20 cellular contexts compared by ENCODE assay signal in genomic region chr22:37911697-37912096, GRCh38. TPM values are rescaled to one million over a fixed set of nuclear protein-coding genes. Genes with fewer than 3 reads are reported as not detected.
DNase-seq lines count a peak whose midpoint lies in the region; ATAC-seq and TF ChIP-seq lines count a peak whose summit lies in the region.
"Had no signal": no experiment of that assay in that cellular context is flagged by ENCODE, and none has a peak within 500 bp of the region (broad histone marks: within the 10 kb centered on the region; RNA-seq: fewer than 3 reads in every experiment).

No MANE protein-coding gene starts in this region.

- H3K27ac Mint-ChIP-seq in CD4-positive, alpha-beta T cell: peak overlapping the region; percentile 9
- peak overlapping the region; percentile 62 for H3K27ac Mint-ChIP-seq in glutamatergic neuron (ENCODE audit: unreplicated experiment)
- H3K27ac Mint-ChIP-seq in stimulated activated effector memory CD8-positive, alpha-beta T cell treated with anti-CD3 and anti-CD28 coated beads, Interleukin-12 subunit alpha, Interleukin-12 subunit beta, amount 100 ng/mL, for 72 hours: peak overlapping the region; percentile 85
- peak overlapping the region in 2 of 7 donors; percentile 66 for H3K27ac Mint-ChIP-seq in CD4-positive, alpha-beta memory T cell

- DNase-seq in CD4-positive, alpha-beta T cell: no peak
- DNase-seq in SK-MEL-5 (ENCODE audit: low read depth, low spot score): peak; percentile 61
- DNase-seq in glutamatergic neuron: no peak
- no peak for DNase-seq in stimulated activated effector memory CD8-positive, alpha-beta T cell treated with anti-CD3 and anti-CD28 coated beads, Interleukin-12 subunit alpha, Interleukin-12 subunit beta, amount 100 ng/mL, for 72 hours (ENCODE audit: low spot score in 2 of 2)
- no peak for DNase-seq in effector memory CD4-positive, alpha-beta T cell
- DNase-seq in NCI-H2227 treated with DMSO at 0.1 percent for 48 hours (lab: John Stamatoyannopoulos, UW): no peak
- DNase-seq in CD4-positive, alpha-beta memory T cell: no peak
- DNase-seq: activated CD4-positive, alpha-beta T cell treated with anti-CD3 and anti-CD28 coated beads for 48 hours; activated naive CD4-positive, alpha-beta T cell; colonic mucosa; DND-41; GM23248; MM.1S; NCI-H1694 treated with DMSO at 0.1 percent for 48 hours; NCI-H446 treated with DMSO at 0.1 percent for 48 hours; stimulated activated CD4-positive, alpha-beta T cell treated with anti-CD3 and anti-CD28 coated beads, Interleukin-4, amount 100 ng/mL, for 1 hour had no signal

- H3K36me3 Mint-ChIP-seq in CD4-positive, alpha-beta T cell (ENCODE audit: low read depth): peaks cover 20% of the 10 kb centered on the region
- no peaks in the 10 kb centered on the region for H3K36me3 Mint-ChIP-seq in glutamatergic neuron (ENCODE audit: unreplicated experiment)
- H3K36me3 Mint-ChIP-seq in stimulated activated effector memory CD8-positive, alpha-beta T cell treated with anti-CD3 and anti-CD28 coated beads, Interleukin-12 subunit alpha, Interleukin-12 subunit beta, amount 100 ng/mL, for 72 hours: peaks cover 33% of the 10 kb centered on the region
- H3K36me3 Mint-ChIP-seq in CD4-positive, alpha-beta memory T cell: peaks cover 4 to 12% of the 10 kb centered on the region in 2 donors

- H3K4me1 ChIP-seq in effector memory CD4-positive, alpha-beta T cell (ENCODE audit: control insufficient read depth, insufficient read depth, low read length, poor library complexity, severe bottlenecking): peaks cover 8% of the 10 kb centered on the region
- peaks cover 12% of the 10 kb centered on the region for H3K4me1 ChIP-seq in CD4-positive, alpha-beta memory T cell (ENCODE audit: insufficient read depth, low read length)

- CTCF ChIA-PET in CD4-positive, alpha-beta T cell (lab: Charles Lee): interaction anchor here (1.1 kb wide), 1 partner anchor 22 kb away, joined by 3 read pairs; no protein-coding TSS in a partner anchor
- CTCF ChIA-PET in CD4-positive, alpha-beta memory T cell (lab: Charles Lee; ENCODE audit: partially characterized antibody): interaction anchor here (1.1 kb wide), 1 partner anchor 48 kb away, joined by 3 read pairs; no protein-coding TSS in a partner anchor

- no peak overlapping the region for H3K4me3 ChIP-seq in effector memory CD4-positive, alpha-beta T cell (ENCODE audit: insufficient read depth, low read depth, low read length, poor library complexity, severe bottlenecking)
- H3K4me3 ChIP-seq in CD4-positive, alpha-beta memory T cell (ENCODE audit: low read length in 2 of 2): no peak overlapping the region
- H3K4me3 ChIP-seq: colonic mucosa, GM23248, tibial nerve had no signal

- H3K27me3 ChIP-seq in CD4-positive, alpha-beta T cell (ENCODE audit: control insufficient read depth, insufficient read depth, low read length): no peaks in the 10 kb centered on the region
- H3K27me3 ChIP-seq in effector memory CD4-positive, alpha-beta T cell (replicated peaks; ENCODE audit: control insufficient read depth, insufficient read depth, low read length, poor library complexity, severe bottlenecking): no peaks in the 10 kb centered on the region
- no peaks in the 10 kb centered on the region for H3K27me3 ChIP-seq in CD4-positive, alpha-beta memory T cell (ENCODE audit: insufficient read depth, low read length)
- H3K27me3 ChIP-seq: colonic mucosa, tibial nerve had no signal

- POLR2A ChIA-PET in CD4-positive, alpha-beta T cell (lab: Charles Lee): no interaction called here
- POLR2A ChIA-PET in CD4-positive, alpha-beta memory T cell (lab: Charles Lee; ENCODE audit: partially characterized antibody): no interaction called here

- H3K36me3 ChIP-seq in effector memory CD4-positive, alpha-beta T cell (ENCODE audit: control insufficient read depth, insufficient read depth, low read length): peaks cover 17% of the 10 kb centered on the region
- peaks cover 5% of the 10 kb centered on the region for H3K36me3 ChIP-seq in CD4-positive, alpha-beta memory T cell (ENCODE audit: insufficient read depth, low read length)

- H3K4me3 Mint-ChIP-seq in CD4-positive, alpha-beta T cell: no peak overlapping the region
- peak overlapping the region; percentile 42 for H3K4me3 Mint-ChIP-seq in glutamatergic neuron (ENCODE audit: unreplicated experiment)
- no peak overlapping the region for H3K4me3 Mint-ChIP-seq in stimulated activated effector memory CD8-positive, alpha-beta T cell treated with anti-CD3 and anti-CD28 coated beads, Interleukin-12 subunit alpha, Interleukin-12 subunit beta, amount 100 ng/mL, for 72 hours
- no peak overlapping the region for H3K4me3 Mint-ChIP-seq in CD4-positive, alpha-beta memory T cell

- ATAC-seq in CD4-positive, alpha-beta T cell (ENCODE audit: poor library complexity): no peak
- ATAC-seq in stimulated activated effector memory CD8-positive, alpha-beta T cell treated with anti-CD3 and anti-CD28 coated beads, Interleukin-12 subunit alpha, Interleukin-12 subunit beta, amount 100 ng/mL, for 72 hours: no peak
- no peak for ATAC-seq in HG03520 (IDR thresholded peaks at IDR 0.05; ENCODE audit: unreplicated experiment)

- H3K4me1 Mint-ChIP-seq in CD4-positive, alpha-beta T cell (ENCODE audit: low read depth): peaks cover 34% of the 10 kb centered on the region
- H3K4me1 Mint-ChIP-seq in glutamatergic neuron (ENCODE audit: low read depth, unreplicated experiment): peaks cover 32% of the 10 kb centered on the region
- peaks cover 41% of the 10 kb centered on the region for H3K4me1 Mint-ChIP-seq in stimulated activated effector memory CD8-positive, alpha-beta T cell treated with anti-CD3 and anti-CD28 coated beads, Interleukin-12 subunit alpha, Interleukin-12 subunit beta, amount 100 ng/mL, for 72 hours
- H3K4me1 Mint-ChIP-seq in CD4-positive, alpha-beta memory T cell: peaks cover 16 to 50% (median 25%) of the 10 kb centered on the region in 4 donors

- in situ Hi-C loops in SK-MEL-5 (cut with HindIII; ENCODE audit: low pct_unique_long_range_greater_than_20kb, low sequenced_read_pairs): no loop called here

- H3K9me3 ChIP-seq in CD4-positive, alpha-beta T cell (ENCODE audit: control insufficient read depth, low read length): no peaks in the 10 kb centered on the region
- no peaks in the 10 kb centered on the region for H3K9me3 ChIP-seq in effector memory CD4-positive, alpha-beta T cell (ENCODE audit: control insufficient read depth, low read length)
- no peaks in the 10 kb centered on the region for H3K9me3 ChIP-seq in CD4-positive, alpha-beta memory T cell (ENCODE audit: control insufficient read depth in 1 of 2, low read length in 2 of 2)
- H3K9me3 ChIP-seq: colonic mucosa, tibial nerve had no signal

- H3K27me3 Mint-ChIP-seq in CD4-positive, alpha-beta T cell: no peaks in the 10 kb centered on the region
- peaks cover 17% of the 10 kb centered on the region for H3K27me3 Mint-ChIP-seq in glutamatergic neuron (ENCODE audit: unreplicated experiment)
- H3K27me3 Mint-ChIP-seq in CD4-positive, alpha-beta memory T cell: no peaks in the 10 kb centered on the region

- H3K9me3 Mint-ChIP-seq in CD4-positive, alpha-beta T cell: no peaks in the 10 kb centered on the region
- H3K9me3 Mint-ChIP-seq in glutamatergic neuron (ENCODE audit: unreplicated experiment): peaks cover 4% of the 10 kb centered on the region
- no peaks in the 10 kb centered on the region for H3K9me3 Mint-ChIP-seq in stimulated activated effector memory CD8-positive, alpha-beta T cell treated with anti-CD3 and anti-CD28 coated beads, Interleukin-12 subunit alpha, Interleukin-12 subunit beta, amount 100 ng/mL, for 72 hours
- no peaks in the 10 kb centered on the region for H3K9me3 Mint-ChIP-seq in CD4-positive, alpha-beta memory T cell

- TF ChIP-seq CTCF in CD4-positive, alpha-beta T cell (IDR thresholded peaks at IDR 0.05): no peak
- no peak for TF ChIP-seq CTCF in glutamatergic neuron (IDR thresholded peaks at IDR 0.05; ENCODE audit: partially characterized antibody, unreplicated experiment)

- intact Hi-C loops in CD4-positive, alpha-beta T cell (cut with DNase I, micrococcal nuclease): no loop called here
- intact Hi-C loops in CD4-positive, alpha-beta memory T cell (cut with micrococcal nuclease): no loop called here

- no peak overlapping the region for H3K27ac ChIP-seq in CD4-positive, alpha-beta T cell (ENCODE audit: low read depth, low read length)
- no peak overlapping the region for H3K27ac ChIP-seq in effector memory CD4-positive, alpha-beta T cell (ENCODE audit: insufficient read depth, low read length, poor library complexity, severe bottlenecking)
- no peak overlapping the region for H3K27ac ChIP-seq in CD4-positive, alpha-beta memory T cell (ENCODE audit: low read depth, low read length)
- H3K27ac ChIP-seq: colonic mucosa, GM23248 had no signal

RNA-seq across cellular contexts. Expression of gene MICALL1, which starts 5.6 kb away (rescaled TPM):
- total RNA-seq in CD4-positive, alpha-beta T cell: 10 to 100 TPM; 16.9 to 20.7 TPM
- total RNA-seq in SK-MEL-5 (2014; rRNA removed; shearing (Covaris generic)): 27.6 and 29.7 TPM in 2 replicates
- polyA plus RNA-seq in SK-MEL-5 (2015; cell fraction: cytosol; rRNA removed): 51.9 and 65.6 TPM in 2 replicates
- 21.2 and 37.9 TPM in 2 replicates for polyA plus RNA-seq in SK-MEL-5 (2015; cell fraction: nucleus; rRNA removed)
- total RNA-seq in glutamatergic neuron (ENCODE audit: unreplicated experiment): 133 TPM
- total RNA-seq in CD4-positive, alpha-beta memory T cell: 10 to 100 TPM; 30.7 to 31.0 TPM
- 1 to 10 TPM in 1 of 2 donors, under 1 TPM in 1; 0.77 to 4.4 TPM for polyA plus RNA-seq in CD4-positive, alpha-beta memory T cell

RNA-seq across cellular contexts. Expression of gene C22orf23, which starts 41.7 kb away (rescaled TPM):
- total RNA-seq in CD4-positive, alpha-beta T cell: not detected
- 0.55 and 0.80 TPM in 2 replicates for total RNA-seq in SK-MEL-5 (2014; rRNA removed; shearing (Covaris generic))
- polyA plus RNA-seq in SK-MEL-5 (2015; cell fraction: cytosol; rRNA removed): 0.68 and 1.1 TPM in 2 replicates
- 0.33 and 4.2 TPM in 2 replicates for polyA plus RNA-seq in SK-MEL-5 (2015; cell fraction: nucleus; rRNA removed)
- total RNA-seq in glutamatergic neuron (ENCODE audit: unreplicated experiment): 0.64 TPM
- not detected for total RNA-seq in CD4-positive, alpha-beta memory T cell
- not detected for polyA plus RNA-seq in CD4-positive, alpha-beta memory T cell
- total RNA-seq: astrocyte, colonic mucosa, liver had no signal

RNA-seq across cellular contexts. Expression of gene POLR2F, which starts 41.8 kb away (rescaled TPM):
- total RNA-seq in CD4-positive, alpha-beta T cell: 10 to 100 TPM; 20.2 to 21.1 TPM
- total RNA-seq in SK-MEL-5 (2014; rRNA removed; shearing (Covaris generic)): 260 and 264 TPM in 2 replicates
- 229 and 382 TPM in 2 replicates for polyA plus RNA-seq in SK-MEL-5 (2015; cell fraction: cytosol; rRNA removed)
- polyA plus RNA-seq in SK-MEL-5 (2015; cell fraction: nucleus; rRNA removed): 43.2 and 78.3 TPM in 2 replicates
- 68.3 TPM for total RNA-seq in glutamatergic neuron (ENCODE audit: unreplicated experiment)
- 10 to 100 TPM; 44.9 to 47.5 TPM for total RNA-seq in CD4-positive, alpha-beta memory T cell
- polyA plus RNA-seq in CD4-positive, alpha-beta memory T cell: 100 to 1,000 TPM; 133 to 158 TPM
